18 cellular contexts compared by ENCODE assay signal in the genomic region with DNA sequence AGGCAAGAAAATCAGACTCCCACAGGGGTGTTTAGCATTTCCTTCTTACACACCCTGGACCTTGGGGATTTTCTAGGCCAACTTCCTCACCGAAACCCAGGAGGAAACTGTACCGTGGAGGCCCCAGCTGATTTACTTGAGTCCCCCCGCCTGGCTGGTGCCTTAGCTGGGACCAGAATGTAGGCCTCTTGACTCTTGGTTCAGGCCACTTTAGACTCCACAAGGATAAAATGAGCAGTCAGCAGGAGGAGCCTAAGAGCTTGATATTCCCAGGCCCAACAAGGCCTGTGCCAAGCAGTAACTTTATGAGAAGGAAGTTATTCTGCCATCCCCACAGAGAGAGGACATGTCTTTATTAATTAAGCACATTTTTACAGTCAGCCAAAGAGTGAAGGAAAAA. TPM values are rescaled to one million over a fixed set of nuclear protein-coding genes. Genes with fewer than 3 reads are reported as not detected.
DNase-seq lines count a peak whose midpoint lies in the region; ATAC-seq and TF ChIP-seq lines count a peak whose summit lies in the region.
"Had no signal": no experiment of that assay in that cellular context is flagged by ENCODE, and none has a peak within 500 bp of the region (broad histone marks: within the 10 kb centered on the region; RNA-seq: fewer than 3 reads in every experiment).

No MANE protein-coding gene starts in this region.

- no peak for ATAC-seq in activated CD8-positive, alpha-beta T cell treated with anti-CD3 and anti-CD28 coated beads for 36 hours
- no peak for ATAC-seq in GM21529 (IDR thresholded peaks at IDR 0.05; ENCODE audit: unreplicated experiment)

- TF ChIP-seq CTCF in AG04449 (IDR thresholded peaks at IDR 0.05; ENCODE audit: insufficient read depth, low read length, missing control alignments) (peak; percentile 18), astrocyte of the cerebellum (IDR thresholded peaks at IDR 0.05; ENCODE audit: low read depth, low read length, missing control alignments) (peak; percentile 14)
- no peak for TF ChIP-seq CTCF in activated CD8-positive, alpha-beta T cell treated with anti-CD3 and anti-CD28 coated beads for 36 hours (IDR thresholded peaks at IDR 0.05)

- no peak overlapping the region for H3K4me3 ChIP-seq in AG04449 (ENCODE audit: low read depth, low read length)
- no peak overlapping the region for H3K4me3 ChIP-seq in astrocyte of the cerebellum (ENCODE audit: low read depth, low read length)
- H3K4me3 ChIP-seq: breast epithelium, prostate gland, SK-N-MC had no signal

- peaks cover 14% of the 10 kb centered on the region for H3K4me1 Mint-ChIP-seq in activated CD8-positive, alpha-beta T cell treated with anti-CD3 and anti-CD28 coated beads for 36 hours (ENCODE audit: low read depth)

- POLR2A ChIA-PET in AG04449 (lab: Yijun Ruan, JAX), result no interaction called here
- POLR2A ChIA-PET in activated CD8-positive, alpha-beta T cell treated with anti-CD3 and anti-CD28 coated beads for 36 hours (lab: Charles Lee), result no interaction called here

- no peak overlapping the region for H3K4me3 Mint-ChIP-seq in activated CD8-positive, alpha-beta T cell treated with anti-CD3 and anti-CD28 coated beads for 36 hours

- no peaks in the 10 kb centered on the region for H3K27me3 Mint-ChIP-seq in activated CD8-positive, alpha-beta T cell treated with anti-CD3 and anti-CD28 coated beads for 36 hours

- in situ Hi-C loops in astrocyte of the cerebellum (cut with HindIII; ENCODE audit: low sequenced_read_pairs), result no loop called here

- DNase-seq in AG04449 (ENCODE audit: low read depth, low spot score), result peak; percentile 14
- DNase-seq in ELR (ENCODE audit: low read depth), result peak; percentile 17
- DNase-seq in astrocyte of the cerebellum (ENCODE audit: low read depth), result no peak
- peak; percentile 31 for DNase-seq in iris pigment epithelial cell (ENCODE audit: low read depth)
- no peak for DNase-seq in COLO829 (ENCODE audit: low spot score)
- DNase-seq in activated gamma-delta T cell treated with Interleukin-2 at 50 U/mL for 16 hours, result no peak
- DNase-seq in activated CD8-positive, alpha-beta T cell treated with anti-CD3 and anti-CD28 coated beads for 36 hours, result no peak
- DNase-seq: activated CD8-positive, alpha-beta memory T cell treated with anti-CD3 and anti-CD28 coated beads for 24 hours; effector CD8-positive, alpha-beta T cell; GDM1; NCI-H2171 had no signal

- no peaks in the 10 kb centered on the region for H3K9me3 Mint-ChIP-seq in activated CD8-positive, alpha-beta T cell treated with anti-CD3 and anti-CD28 coated beads for 36 hours

- H3K36me3 Mint-ChIP-seq in activated CD8-positive, alpha-beta T cell treated with anti-CD3 and anti-CD28 coated beads for 36 hours (ENCODE audit: low read depth), result no peaks in the 10 kb centered on the region

- CTCF ChIA-PET in AG04449 (lab: Yijun Ruan, JAX), result interaction anchor here (1.9 to 2.4 kb wide), 3 partner anchors 210 to 224 kb away, joined by 6 to 9 read pairs (median 6); no protein-coding TSS in a partner anchor
- CTCF ChIA-PET in activated CD8-positive, alpha-beta T cell treated with anti-CD3 and anti-CD28 coated beads for 36 hours (lab: Charles Lee), result interaction anchor here (1.5 kb wide), 2 partner anchors 9 to 53 kb away, joined by 3 to 4 read pairs; no protein-coding TSS in a partner anchor

- no peak overlapping the region for H3K27ac Mint-ChIP-seq in activated CD8-positive, alpha-beta T cell treated with anti-CD3 and anti-CD28 coated beads for 36 hours

- intact Hi-C loops in activated CD8-positive, alpha-beta T cell treated with anti-CD3 and anti-CD28 coated beads for 36 hours (cut with micrococcal nuclease), result loop anchor here (5.0 to 10.0 kb wide), 2 partner anchors 46 to 96 kb away; no protein-coding TSS in a partner anchor

RNA-seq across cellular contexts. Expression of gene APBA2, which starts 4.6 kb away (rescaled TPM):
- 10 to 100 TPM; 30.8 to 32.0 TPM for total RNA-seq in activated CD8-positive, alpha-beta T cell treated with anti-CD3 and anti-CD28 coated beads for 36 hours

RNA-seq across cellular contexts. Expression of gene GOLGA6L7, which starts 32.7 kb away (rescaled TPM):
- not detected for total RNA-seq in activated CD8-positive, alpha-beta T cell treated with anti-CD3 and anti-CD28 coated beads for 36 hours
- total RNA-seq: breast epithelium, HT1080, mononuclear cell, temporal lobe had no signal

Comparison
In these comparisons a context has a peak if more than half of its experiments do, and no peak if none do; other contexts are left out.
1. DNase-seq: peak in AG04449 (single experiment), ELR (single experiment) and iris pigment epithelial cell (single experiment); none in astrocyte of the cerebellum (single experiment), COLO829 (single experiment), activated gamma-delta T cell treated with Interleukin-2 at 50 U/mL for 16 hours (single experiment) and activated CD8-positive, alpha-beta T cell treated with anti-CD3 and anti-CD28 coated beads for 36 hours (single experiment).